ENCODE assay signal across 2 cellular contexts in the genomic region with DNA sequence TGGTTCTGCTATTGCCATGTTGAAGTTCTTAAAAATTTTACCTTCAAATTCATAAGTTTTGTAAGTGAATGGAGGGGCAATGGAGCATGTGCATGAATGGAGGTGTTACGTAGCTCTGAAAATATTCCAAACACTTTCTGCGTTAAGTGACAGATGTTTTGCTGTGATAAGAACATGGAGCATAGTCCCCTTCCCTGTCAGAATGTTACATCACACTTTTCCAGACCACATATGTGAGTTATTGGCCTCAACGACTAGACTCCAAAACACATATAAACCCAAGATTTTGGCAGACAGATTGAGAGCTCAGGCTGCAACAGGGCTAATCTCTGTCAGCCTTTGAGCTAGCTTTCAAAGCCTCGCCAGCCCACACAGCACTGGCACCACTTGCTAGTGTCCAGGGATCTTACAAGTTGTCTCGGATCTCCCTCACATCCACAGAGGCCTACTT.
A peak's percentile ranks its signal among the peaks of the same experiment; 100 is the strongest.
TF ChIP-seq lines count a peak whose summit lies in the region.

No MANE protein-coding gene starts in this region.

TF ChIP-seq in HepG2, 621 proteins besides CTCF, POLR2A, EP300 and RAD21 (continued from another document and continues in another):
- TF ChIP-seq, protein P1, sequence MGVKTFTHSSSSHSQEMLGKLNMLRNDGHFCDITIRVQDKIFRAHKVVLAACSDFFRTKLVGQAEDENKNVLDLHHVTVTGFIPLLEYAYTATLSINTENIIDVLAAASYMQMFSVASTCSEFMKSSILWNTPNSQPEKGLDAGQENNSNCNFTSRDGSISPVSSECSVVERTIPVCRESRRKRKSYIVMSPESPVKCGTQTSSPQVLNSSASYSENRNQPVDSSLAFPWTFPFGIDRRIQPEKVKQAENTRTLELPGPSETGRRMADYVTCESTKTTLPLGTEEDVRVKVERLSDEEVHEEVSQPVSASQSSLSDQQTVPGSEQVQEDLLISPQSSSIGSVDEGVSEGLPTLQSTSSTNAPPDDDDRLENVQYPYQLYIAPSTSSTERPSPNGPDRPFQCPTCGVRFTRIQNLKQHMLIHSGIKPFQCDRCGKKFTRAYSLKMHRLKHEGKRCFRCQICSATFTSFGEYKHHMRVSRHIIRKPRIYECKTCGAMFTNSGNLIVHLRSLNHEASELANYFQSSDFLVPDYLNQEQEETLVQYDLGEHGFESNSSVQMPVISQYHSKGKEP (CRISPR knock-in tag; IDR thresholded peaks at IDR 0.05), result no peak
- TF ChIP-seq RARA (CRISPR knock-in tag; IDR thresholded peaks at IDR 0.05) (peak; percentile 46; the same call in 1 of the 2 replicates), KAT7 (CRISPR knock-in tag; IDR thresholded peaks at IDR 0.05; ENCODE audit: borderline replicate concordance) (no peak), NBN (conservative IDR thresholded peaks at IDR 0.05) (no peak), LCORL (IDR thresholded peaks at IDR 0.05) (no peak), LCORL (CRISPR knock-in tag; IDR thresholded peaks at IDR 0.05) (peak; percentile 61), ZGPAT (CRISPR knock-in tag; IDR thresholded peaks at IDR 0.05) (0 out of 2 replicates have a peak, but pooled peaks have one; percentile 31), GATAD2A (CRISPR knock-in tag; IDR thresholded peaks at IDR 0.05) (peak; percentile 47; the same call in 1 of the 2 replicates), ZNF124 (CRISPR knock-in tag; IDR thresholded peaks at IDR 0.05) (no peak), PHF21A (CRISPR knock-in tag; IDR thresholded peaks at IDR 0.05) (peak; percentile 41; the same call in 1 of the 2 replicates), HIC2 (CRISPR knock-in tag; IDR thresholded peaks at IDR 0.05; ENCODE audit: low read depth) (no peak), PHB2 (IDR thresholded peaks at IDR 0.05; ENCODE audit: partially characterized antibody) (no peak), ATF2 (CRISPR knock-in tag; IDR thresholded peaks at IDR 0.05) (peak; percentile 53; the same call in 1 of the 2 replicates), ZNF644 (CRISPR knock-in tag; IDR thresholded peaks at IDR 0.05; ENCODE audit: low read depth) (peak; percentile 58; the same call in 1 of the 2 replicates), ZNF251 (CRISPR knock-in tag; IDR thresholded peaks at IDR 0.05) (no peak)
- TF ChIP-seq, protein P2, sequence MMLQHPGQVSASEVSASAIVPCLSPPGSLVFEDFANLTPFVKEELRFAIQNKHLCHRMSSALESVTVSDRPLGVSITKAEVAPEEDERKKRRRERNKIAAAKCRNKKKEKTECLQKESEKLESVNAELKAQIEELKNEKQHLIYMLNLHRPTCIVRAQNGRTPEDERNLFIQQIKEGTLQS (CRISPR knock-in tag; IDR thresholded peaks at IDR 0.05), result peak; percentile 53; the same call in 1 of the 2 replicates

TF ChIP-seq in K562, 482 proteins besides CTCF, POLR2A, EP300 and RAD21 (continued from another document and continues in another):
- TF ChIP-seq, protein P3, sequence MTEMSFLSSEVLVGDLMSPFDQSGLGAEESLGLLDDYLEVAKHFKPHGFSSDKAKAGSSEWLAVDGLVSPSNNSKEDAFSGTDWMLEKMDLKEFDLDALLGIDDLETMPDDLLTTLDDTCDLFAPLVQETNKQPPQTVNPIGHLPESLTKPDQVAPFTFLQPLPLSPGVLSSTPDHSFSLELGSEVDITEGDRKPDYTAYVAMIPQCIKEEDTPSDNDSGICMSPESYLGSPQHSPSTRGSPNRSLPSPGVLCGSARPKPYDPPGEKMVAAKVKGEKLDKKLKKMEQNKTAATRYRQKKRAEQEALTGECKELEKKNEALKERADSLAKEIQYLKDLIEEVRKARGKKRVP (CRISPR knock-in tag; IDR thresholded peaks at IDR 0.05), result peak; percentile 78; the same call in 1 of the 2 replicates
- TF ChIP-seq TBP (optimal IDR thresholded peaks at IDR 0.05; ENCODE audit: low read depth, low read length) (no peak), RCOR1 (IDR thresholded peaks at IDR 0.05; ENCODE audit: borderline replicate concordance in 1 of 2, low read depth in 2 of 2, low read length in 2 of 2) (peak in 1 of 2 experiments; percentile 92; a peak in 1 of 4 replicates), SAFB2 (IDR thresholded peaks at IDR 0.05; ENCODE audit: borderline replicate concordance, low read depth, low read length, severe bottlenecking) (no peak), HMGXB4 (CRISPR knock-in tag; IDR thresholded peaks at IDR 0.05) (no peak), FOS (IDR thresholded peaks at IDR 0.05; ENCODE audit: extremely low read depth, insufficient read length) (no peak), SMAD4 (CRISPR knock-in tag; conservative IDR thresholded peaks at IDR 0.05) (peak; percentile 95), MEF2A (IDR thresholded peaks at IDR 0.05; ENCODE audit: control insufficient read depth, low read depth, low read length) (no peak), ZBTB33 (CRISPR knock-in tag; IDR thresholded peaks at IDR 0.05) (0 out of 2 replicates have a peak, but pooled peaks have one; percentile 38), MYC (IDR thresholded peaks at IDR 0.05; ENCODE audit: low read depth, low read length) (peak; percentile 57), MYC (CRISPR knock-in tag; IDR thresholded peaks at IDR 0.05; ENCODE audit: borderline replicate concordance, low read depth) (no peak), MAFF (IDR thresholded peaks at IDR 0.05; ENCODE audit: low read length) (no peak), ZNF584 (CRISPR knock-in tag; IDR thresholded peaks at IDR 0.05; ENCODE audit: low read depth) (0 out of 2 replicates have a peak, but pooled peaks have one; percentile 78), CCNT2 (IDR thresholded peaks at IDR 0.05; ENCODE audit: borderline replicate concordance, extremely low read depth, insufficient read length, low read depth, low read length) (peak; percentile 85), ESRRB (CRISPR knock-in tag; IDR thresholded peaks at IDR 0.05; ENCODE audit: borderline replicate concordance) (no peak), CREM (IDR thresholded peaks at IDR 0.05; ENCODE audit: low read depth) (peak; percentile 84), YY1 (IDR thresholded peaks at IDR 0.05; ENCODE audit: borderline replicate concordance in 1 of 3, control insufficient read depth in 1 of 3, extremely low read depth in 1 of 3, insufficient read depth in 3 of 3, insufficient read length in 1 of 3, insufficient replicate concordance in 2 of 3, low read depth in 1 of 3, low read length in 2 of 3) (no peak), ZFX (CRISPR knock-in tag; IDR thresholded peaks at IDR 0.05) (no peak), DNMT1 (IDR thresholded peaks at IDR 0.05) (no peak), BDP1 (IDR thresholded peaks at IDR 0.05; ENCODE audit: insufficient read depth, insufficient read length) (no peak), ZNF134 (CRISPR knock-in tag; conservative IDR thresholded peaks at IDR 0.05) (no peak)
- TF ChIP-seq, protein P4, sequence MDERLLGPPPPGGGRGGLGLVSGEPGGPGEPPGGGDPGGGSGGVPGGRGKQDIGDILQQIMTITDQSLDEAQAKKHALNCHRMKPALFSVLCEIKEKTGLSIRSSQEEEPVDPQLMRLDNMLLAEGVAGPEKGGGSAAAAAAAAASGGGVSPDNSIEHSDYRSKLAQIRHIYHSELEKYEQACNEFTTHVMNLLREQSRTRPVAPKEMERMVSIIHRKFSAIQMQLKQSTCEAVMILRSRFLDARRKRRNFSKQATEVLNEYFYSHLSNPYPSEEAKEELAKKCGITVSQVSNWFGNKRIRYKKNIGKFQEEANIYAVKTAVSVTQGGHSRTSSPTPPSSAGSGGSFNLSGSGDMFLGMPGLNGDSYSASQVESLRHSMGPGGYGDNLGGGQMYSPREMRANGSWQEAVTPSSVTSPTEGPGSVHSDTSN (CRISPR knock-in tag; IDR thresholded peaks at IDR 0.05; ENCODE audit: low read depth), result no peak
- TF ChIP-seq, protein P4 (tag; conservative IDR thresholded peaks at IDR 0.05; ENCODE audit: low read depth), result peak; percentile 44
- TF ChIP-seq, protein P5, sequence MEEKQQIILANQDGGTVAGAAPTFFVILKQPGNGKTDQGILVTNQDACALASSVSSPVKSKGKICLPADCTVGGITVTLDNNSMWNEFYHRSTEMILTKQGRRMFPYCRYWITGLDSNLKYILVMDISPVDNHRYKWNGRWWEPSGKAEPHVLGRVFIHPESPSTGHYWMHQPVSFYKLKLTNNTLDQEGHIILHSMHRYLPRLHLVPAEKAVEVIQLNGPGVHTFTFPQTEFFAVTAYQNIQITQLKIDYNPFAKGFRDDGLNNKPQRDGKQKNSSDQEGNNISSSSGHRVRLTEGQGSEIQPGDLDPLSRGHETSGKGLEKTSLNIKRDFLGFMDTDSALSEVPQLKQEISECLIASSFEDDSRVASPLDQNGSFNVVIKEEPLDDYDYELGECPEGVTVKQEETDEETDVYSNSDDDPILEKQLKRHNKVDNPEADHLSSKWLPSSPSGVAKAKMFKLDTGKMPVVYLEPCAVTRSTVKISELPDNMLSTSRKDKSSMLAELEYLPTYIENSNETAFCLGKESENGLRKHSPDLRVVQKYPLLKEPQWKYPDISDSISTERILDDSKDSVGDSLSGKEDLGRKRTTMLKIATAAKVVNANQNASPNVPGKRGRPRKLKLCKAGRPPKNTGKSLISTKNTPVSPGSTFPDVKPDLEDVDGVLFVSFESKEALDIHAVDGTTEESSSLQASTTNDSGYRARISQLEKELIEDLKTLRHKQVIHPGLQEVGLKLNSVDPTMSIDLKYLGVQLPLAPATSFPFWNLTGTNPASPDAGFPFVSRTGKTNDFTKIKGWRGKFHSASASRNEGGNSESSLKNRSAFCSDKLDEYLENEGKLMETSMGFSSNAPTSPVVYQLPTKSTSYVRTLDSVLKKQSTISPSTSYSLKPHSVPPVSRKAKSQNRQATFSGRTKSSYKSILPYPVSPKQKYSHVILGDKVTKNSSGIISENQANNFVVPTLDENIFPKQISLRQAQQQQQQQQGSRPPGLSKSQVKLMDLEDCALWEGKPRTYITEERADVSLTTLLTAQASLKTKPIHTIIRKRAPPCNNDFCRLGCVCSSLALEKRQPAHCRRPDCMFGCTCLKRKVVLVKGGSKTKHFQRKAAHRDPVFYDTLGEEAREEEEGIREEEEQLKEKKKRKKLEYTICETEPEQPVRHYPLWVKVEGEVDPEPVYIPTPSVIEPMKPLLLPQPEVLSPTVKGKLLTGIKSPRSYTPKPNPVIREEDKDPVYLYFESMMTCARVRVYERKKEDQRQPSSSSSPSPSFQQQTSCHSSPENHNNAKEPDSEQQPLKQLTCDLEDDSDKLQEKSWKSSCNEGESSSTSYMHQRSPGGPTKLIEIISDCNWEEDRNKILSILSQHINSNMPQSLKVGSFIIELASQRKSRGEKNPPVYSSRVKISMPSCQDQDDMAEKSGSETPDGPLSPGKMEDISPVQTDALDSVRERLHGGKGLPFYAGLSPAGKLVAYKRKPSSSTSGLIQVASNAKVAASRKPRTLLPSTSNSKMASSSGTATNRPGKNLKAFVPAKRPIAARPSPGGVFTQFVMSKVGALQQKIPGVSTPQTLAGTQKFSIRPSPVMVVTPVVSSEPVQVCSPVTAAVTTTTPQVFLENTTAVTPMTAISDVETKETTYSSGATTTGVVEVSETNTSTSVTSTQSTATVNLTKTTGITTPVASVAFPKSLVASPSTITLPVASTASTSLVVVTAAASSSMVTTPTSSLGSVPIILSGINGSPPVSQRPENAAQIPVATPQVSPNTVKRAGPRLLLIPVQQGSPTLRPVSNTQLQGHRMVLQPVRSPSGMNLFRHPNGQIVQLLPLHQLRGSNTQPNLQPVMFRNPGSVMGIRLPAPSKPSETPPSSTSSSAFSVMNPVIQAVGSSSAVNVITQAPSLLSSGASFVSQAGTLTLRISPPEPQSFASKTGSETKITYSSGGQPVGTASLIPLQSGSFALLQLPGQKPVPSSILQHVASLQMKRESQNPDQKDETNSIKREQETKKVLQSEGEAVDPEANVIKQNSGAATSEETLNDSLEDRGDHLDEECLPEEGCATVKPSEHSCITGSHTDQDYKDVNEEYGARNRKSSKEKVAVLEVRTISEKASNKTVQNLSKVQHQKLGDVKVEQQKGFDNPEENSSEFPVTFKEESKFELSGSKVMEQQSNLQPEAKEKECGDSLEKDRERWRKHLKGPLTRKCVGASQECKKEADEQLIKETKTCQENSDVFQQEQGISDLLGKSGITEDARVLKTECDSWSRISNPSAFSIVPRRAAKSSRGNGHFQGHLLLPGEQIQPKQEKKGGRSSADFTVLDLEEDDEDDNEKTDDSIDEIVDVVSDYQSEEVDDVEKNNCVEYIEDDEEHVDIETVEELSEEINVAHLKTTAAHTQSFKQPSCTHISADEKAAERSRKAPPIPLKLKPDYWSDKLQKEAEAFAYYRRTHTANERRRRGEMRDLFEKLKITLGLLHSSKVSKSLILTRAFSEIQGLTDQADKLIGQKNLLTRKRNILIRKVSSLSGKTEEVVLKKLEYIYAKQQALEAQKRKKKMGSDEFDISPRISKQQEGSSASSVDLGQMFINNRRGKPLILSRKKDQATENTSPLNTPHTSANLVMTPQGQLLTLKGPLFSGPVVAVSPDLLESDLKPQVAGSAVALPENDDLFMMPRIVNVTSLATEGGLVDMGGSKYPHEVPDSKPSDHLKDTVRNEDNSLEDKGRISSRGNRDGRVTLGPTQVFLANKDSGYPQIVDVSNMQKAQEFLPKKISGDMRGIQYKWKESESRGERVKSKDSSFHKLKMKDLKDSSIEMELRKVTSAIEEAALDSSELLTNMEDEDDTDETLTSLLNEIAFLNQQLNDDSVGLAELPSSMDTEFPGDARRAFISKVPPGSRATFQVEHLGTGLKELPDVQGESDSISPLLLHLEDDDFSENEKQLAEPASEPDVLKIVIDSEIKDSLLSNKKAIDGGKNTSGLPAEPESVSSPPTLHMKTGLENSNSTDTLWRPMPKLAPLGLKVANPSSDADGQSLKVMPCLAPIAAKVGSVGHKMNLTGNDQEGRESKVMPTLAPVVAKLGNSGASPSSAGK (IDR thresholded peaks at IDR 0.05), result peak; percentile 89
